ENCODE assay signal across 8 cellular contexts in genomic region chr12:39448038-39448437, GRCh38.
"Had no signal": no experiment of that assay in that cellular context is flagged by ENCODE, and none has a peak within 500 bp of the region (broad histone marks: within the 10 kb centered on the region; RNA-seq: fewer than 3 reads in every experiment).

No MANE protein-coding gene starts in this region.

- DNase-seq: GDM1, GF-D8 had no signal

- FAIRE-seq: G401.6, GM12878, GM12891, GM12892, GM18507, GM19239 had no signal

- ATAC-seq: GM12878 had no signal

- H3K4me3 ChIP-seq: GM12878 had no signal
